In genomic region chr14:40273417-40273816, GRCh38 we compare ENCODE assay signal across 11 cellular contexts.
"Had no signal": no experiment of that assay in that cellular context is flagged by ENCODE, and none has a peak within 500 bp of the region (broad histone marks: within the 10 kb centered on the region; RNA-seq: fewer than 3 reads in every experiment).

No MANE protein-coding gene starts in this region.

- DNase-seq: GM23248, GOT3, H7, H9, HCEC 1CT, HFFc6 had no signal

- FAIRE-seq: H1, H54 had no signal

- H3K36me3 ChIP-seq: HAP-1 had no signal

- H3K4me2 ChIP-seq: GM23338 had no signal

- H3K4me3 ChIP-seq: GM23248, GM23338, HAP-1 had no signal

- H3K4me1 ChIP-seq: HAP-1 had no signal

- H2AFZ ChIP-seq: GM23248, GM23338 had no signal

- H3K9me3 ChIP-seq: HAP-1 had no signal

- H3K9ac ChIP-seq: GM23248 had no signal

- H3K27ac ChIP-seq: GM23248 had no signal

- ATAC-seq: GM23338, HCT116 had no signal
